In genomic region chr14:30874120-30874998, GRCh38 we compare ENCODE assay signal across 1 cellular context.
TF ChIP-seq lines count a peak whose summit lies in the region.

TSS of gene COCH (plus strand) at chr14:30874559. CDS start at chr14:30874939, 380 bp downstream.

TF ChIP-seq in HepG2, 621 proteins besides CTCF, POLR2A, EP300 and RAD21 (continued from another document and continues in another):
- TF ChIP-seq DMTF1 (CRISPR knock-in tag; IDR thresholded peaks at IDR 0.05) (no peak), FOXM1 (CRISPR knock-in tag; IDR thresholded peaks at IDR 0.05) (no peak; the same call in 1 of the 2 replicates), ZNF780A (CRISPR knock-in tag; IDR thresholded peaks at IDR 0.05) (peak; percentile 80), THYN1 (CRISPR knock-in tag; IDR thresholded peaks at IDR 0.05; ENCODE audit: borderline replicate concordance, low read depth) (peak; percentile 91; the same call in 1 of the 2 replicates), ZNF225 (CRISPR knock-in tag; IDR thresholded peaks at IDR 0.05) (peak; percentile 98), ZNF17 (CRISPR knock-in tag; IDR thresholded peaks at IDR 0.05) (no peak), ZNF160 (CRISPR knock-in tag; IDR thresholded peaks at IDR 0.05) (no peak; the same call in none of the 2 replicates), SMAD9 (CRISPR knock-in tag; IDR thresholded peaks at IDR 0.05) (no peak), ZNF558 (CRISPR knock-in tag; IDR thresholded peaks at IDR 0.05; ENCODE audit: borderline replicate concordance) (peak; percentile 99; the same call in 1 of the 2 replicates), KAT2B (IDR thresholded peaks at IDR 0.05; ENCODE audit: borderline replicate concordance, low read depth, low read length) (no peak), NPAS2 (CRISPR knock-in tag; IDR thresholded peaks at IDR 0.05; ENCODE audit: borderline replicate concordance) (no peak), ZNF468 (CRISPR knock-in tag; IDR thresholded peaks at IDR 0.05) (no peak; the same call in none of the 2 replicates), ZNF687 (CRISPR knock-in tag; IDR thresholded peaks at IDR 0.05) (peak; percentile 99), BRF2 (CRISPR knock-in tag; IDR thresholded peaks at IDR 0.05) (peak; percentile 99), ZSCAN5A (CRISPR knock-in tag; IDR thresholded peaks at IDR 0.05; ENCODE audit: borderline replicate concordance) (peak; percentile 91), ZBTB20 (CRISPR knock-in tag; IDR thresholded peaks at IDR 0.05; ENCODE audit: borderline replicate concordance, low read depth) (peak; percentile 67; the same call in 1 of the 2 replicates), MAFK (conservative IDR thresholded peaks at IDR 0.05 in 1 of 2, IDR thresholded peaks at IDR 0.05 in 1 of 2; ENCODE audit: low read length in 2 of 2) (no peak), ZBTB14 (CRISPR knock-in tag; IDR thresholded peaks at IDR 0.05) (peak; percentile 59; the same call in 1 of the 2 replicates), HNRNPLL (IDR thresholded peaks at IDR 0.05; ENCODE audit: low read depth, low read length, poor library complexity, severe bottlenecking) (peak; percentile 94), TFDP2 (CRISPR knock-in tag; IDR thresholded peaks at IDR 0.05) (peak; percentile 90), YEATS4 (CRISPR knock-in tag; IDR thresholded peaks at IDR 0.05; ENCODE audit: borderline replicate concordance) (peak; percentile 94; the same call in 1 of the 2 replicates), PCBP1 (IDR thresholded peaks at IDR 0.05; ENCODE audit: borderline replicate concordance, low read depth, low read length) (no peak), ZNF530 (CRISPR knock-in tag; IDR thresholded peaks at IDR 0.05; ENCODE audit: low read depth) (peak; percentile 89), ZNF18 (CRISPR knock-in tag; IDR thresholded peaks at IDR 0.05; ENCODE audit: insufficient replicate concordance) (peak; percentile 81), ZNF773 (CRISPR knock-in tag; IDR thresholded peaks at IDR 0.05; ENCODE audit: borderline replicate concordance) (peak; percentile 94), ZNF124 (CRISPR knock-in tag; IDR thresholded peaks at IDR 0.05) (peak; percentile 51; the same call in 1 of the 2 replicates), ZBTB46 (CRISPR knock-in tag; IDR thresholded peaks at IDR 0.05; ENCODE audit: borderline replicate concordance) (no peak), ZFY (CRISPR knock-in tag; IDR thresholded peaks at IDR 0.05) (peak; percentile 96), RERE (CRISPR knock-in tag; IDR thresholded peaks at IDR 0.05; ENCODE audit: low read depth) (no peak; the same call in 1 of the 2 replicates), ZNF749 (CRISPR knock-in tag; IDR thresholded peaks at IDR 0.05; ENCODE audit: borderline replicate concordance) (peak; percentile 89; the same call in 1 of the 2 replicates), ZEB1 (IDR thresholded peaks at IDR 0.05; ENCODE audit: insufficient replicate concordance, low read depth) (peak; percentile 83), HNF4G (IDR thresholded peaks at IDR 0.05; ENCODE audit: borderline replicate concordance, low read depth, low read length) (peak; percentile 51; the same call in 1 of the 2 replicates), HNF4G (CRISPR knock-in tag; IDR thresholded peaks at IDR 0.05; ENCODE audit: borderline replicate concordance, low read depth) (peak; percentile 86), ZNF556 (CRISPR knock-in tag; IDR thresholded peaks at IDR 0.05; ENCODE audit: borderline replicate concordance) (peak; percentile 96; the same call in 1 of the 2 replicates), HIVEP1 (CRISPR knock-in tag; IDR thresholded peaks at IDR 0.05) (peak; percentile 79), ZNF841 (CRISPR knock-in tag; IDR thresholded peaks at IDR 0.05; ENCODE audit: borderline replicate concordance) (no peak; the same call in 1 of the 2 replicates), ZNF672 (CRISPR knock-in tag; IDR thresholded peaks at IDR 0.05) (no peak), ZNF652 (CRISPR knock-in tag; IDR thresholded peaks at IDR 0.05; ENCODE audit: borderline replicate concordance, low read depth) (no peak; the same call in 1 of the 2 replicates)
